ENCODE assay signal across 12 cellular contexts in the genomic region with DNA sequence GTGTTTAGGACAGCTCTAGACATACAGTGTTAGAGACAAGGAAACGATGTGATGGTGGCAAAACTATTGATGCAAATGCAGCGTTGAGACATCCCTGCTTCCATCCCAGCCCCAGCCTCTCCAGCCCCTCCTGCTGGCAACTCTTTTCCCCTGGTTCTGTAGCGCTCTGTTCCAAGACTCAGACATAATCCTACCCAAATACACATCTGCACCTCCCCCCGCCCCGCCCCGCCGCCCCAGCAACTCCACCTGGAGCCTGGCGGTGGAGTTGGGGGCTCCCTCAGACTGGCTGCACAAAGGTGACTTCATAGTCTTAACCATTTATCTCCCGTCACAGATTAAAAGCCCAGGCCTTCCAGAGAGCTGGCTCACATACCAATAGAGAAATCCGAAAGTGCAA. TPM values are rescaled to one million over a fixed set of nuclear protein-coding genes. Genes with fewer than 3 reads are reported as not detected.
DNase-seq lines count a peak whose midpoint lies in the region; ATAC-seq, FAIRE-seq and TF ChIP-seq lines count a peak whose summit lies in the region.
"Had no signal": no experiment of that assay in that cellular context is flagged by ENCODE, and none has a peak within 500 bp of the region (broad histone marks: within the 10 kb centered on the region; RNA-seq: fewer than 3 reads in every experiment).

No MANE protein-coding gene starts in this region.

- intact Hi-C loops in MCF 10A (cut with micrococcal nuclease): no loop called here
- intact Hi-C loops in breast epithelium (cut with DNase I; ENCODE audit: low total_unique reads): no loop called here
- intact Hi-C loops in GM12878 (cut with micrococcal nuclease; ENCODE audit: unreplicated experiment): no loop called here

- H3K27me3 Mint-ChIP-seq in MCF 10A (ENCODE audit: insufficient read depth, unreplicated experiment) (no peaks in the 10 kb centered on the region), type B pancreatic cell (no peaks in the 10 kb centered on the region)
- H3K27me3 Mint-ChIP-seq: B cell; stimulated activated memory B cell treated with anti-CD40 and anti-IgM and Interleukin-4, amounts not matched to agents 10 μg/mL and 1 μg/mL and 100 μg/mL, for 72 hours had no signal

- H3K4me3 ChIP-seq in breast epithelium (no peak overlapping the region), GM12878 (no peak overlapping the region)

- H3K4me1 Mint-ChIP-seq in MCF 10A (ENCODE audit: insufficient read depth, unreplicated experiment): no peaks in the 10 kb centered on the region
- no peaks in the 10 kb centered on the region for H3K4me1 Mint-ChIP-seq in type B pancreatic cell (ENCODE audit: unreplicated experiment)
- H3K4me1 Mint-ChIP-seq: B cell; stimulated activated memory B cell treated with anti-CD40 and anti-IgM and Interleukin-4, amounts not matched to agents 10 μg/mL and 1 μg/mL and 100 μg/mL, for 72 hours had no signal

- TF ChIP-seq EP300 in GM12878 (IDR thresholded peaks at IDR 0.05; ENCODE audit: borderline replicate concordance in 1 of 2, control insufficient read depth in 1 of 2, low read depth in 2 of 2, low read length in 2 of 2): no peak

- DNase-seq in MCF 10A (ENCODE audit: unreplicated experiment) (no peak), breast epithelium (ENCODE audit: low spot score in 2 of 2) (no peak), GM12878 (ENCODE audit: low read depth, low spot score) (no peak), iris pigment epithelial cell (ENCODE audit: low read depth) (peak; percentile 36), type B pancreatic cell (ENCODE audit: extremely low spot score, unreplicated experiment) (no peak), DMS153 (lab: John Stamatoyannopoulos, UW) (no peak), HK-2 (ENCODE audit: unreplicated experiment) (no peak)
- no peak for DNase-seq in activated naive CD4-positive, alpha-beta T cell treated with Interleukin-2 at 50 U/mL for 16 hours
- DNase-seq: activated naive CD4-positive, alpha-beta T cell treated with anti-CD3 and anti-CD28 coated beads for 36 hours; NCI-H1436 had no signal

- BruUV-seq in MCF 10A (replicated peaks; lab: Mats Ljungman, UMichigan) (no TSS peak), GM12878 (replicated peaks; lab: Mats Ljungman, UMichigan) (no TSS peak)

- H2AFZ ChIP-seq in GM12878 (ENCODE audit: control insufficient read depth, low read depth, low read length): no peak overlapping the region

- H3K4me3 Mint-ChIP-seq in MCF 10A (ENCODE audit: unreplicated experiment) (no peak overlapping the region), type B pancreatic cell (no peak overlapping the region)
- H3K4me3 Mint-ChIP-seq: activated naive CD4-positive, alpha-beta T cell treated with anti-CD3 and anti-CD28 coated beads for 36 hours; B cell; stimulated activated memory B cell treated with anti-CD40 and anti-IgM and Interleukin-4, amounts not matched to agents 10 μg/mL and 1 μg/mL and 100 μg/mL, for 72 hours had no signal

- SMC1A ChIA-PET in GM12878 (lab: Charles Lee; ENCODE audit: uncharacterized antibody, unreplicated experiment): interaction anchor here (1.0 kb wide), 1 partner anchor 17 kb away, joined by 3 read pairs; no protein-coding TSS in a partner anchor

- TF ChIP-seq POLR2A in breast epithelium (IDR thresholded peaks at IDR 0.05): no peak
- TF ChIP-seq POLR2A in GM12878 (IDR thresholded peaks at IDR 0.05; ENCODE audit: low read depth, low read length): no peak

- TF ChIP-seq CTCF in MCF 10A (IDR thresholded peaks at IDR 0.05; ENCODE audit: unreplicated experiment): peak; percentile 8
- TF ChIP-seq CTCF in breast epithelium (IDR thresholded peaks at IDR 0.05): no peak
- peak in 2 of 3 experiments; percentile 16 to 18; a peak in 2 of 6 replicates for TF ChIP-seq CTCF in GM12878 (IDR thresholded peaks at IDR 0.05 in 2 of 3, conservative IDR thresholded peaks at IDR 0.05 in 1 of 3; ENCODE audit: control insufficient read depth in 2 of 3, extremely low read depth in 1 of 3, insufficient read depth in 1 of 3, low read depth in 3 of 3, low read length in 3 of 3)
- TF ChIP-seq CTCF in type B pancreatic cell (conservative IDR thresholded peaks at IDR 0.05): peak; percentile 64

- H3K9me3 ChIP-seq in breast epithelium (no peaks in the 10 kb centered on the region), GM12878 (replicated peaks; ENCODE audit: control insufficient read depth, insufficient read depth, low read length) (no peaks in the 10 kb centered on the region; the same call in 2 of the 3 replicates)

- RAD21 ChIA-PET in GM12878 (lab: Charles Lee; ENCODE audit: unreplicated experiment): no interaction called here

- WGBS in GM12878 (ENCODE audit: insufficient coverage, insufficient replicate concordance, low lambda C conversion rate, missing lambda C conversion rate): 85% methylated on average over 10 of the region's 10 CpGs

- FAIRE-seq in GM12878 (lab: Jason Lieb, UNC): no peak

- H3K27ac Mint-ChIP-seq in MCF 10A (ENCODE audit: low read depth, unreplicated experiment): no peak overlapping the region
- no peak overlapping the region for H3K27ac Mint-ChIP-seq in type B pancreatic cell
- H3K27ac Mint-ChIP-seq: activated naive CD4-positive, alpha-beta T cell treated with anti-CD3 and anti-CD28 coated beads for 36 hours; B cell; stimulated activated memory B cell treated with anti-CD40 and anti-IgM and Interleukin-4, amounts not matched to agents 10 μg/mL and 1 μg/mL and 100 μg/mL, for 72 hours had no signal

- CTCF ChIA-PET in MCF 10A (lab: Yijun Ruan, JAX) (interaction anchor here (0.6 to 1.1 kb wide), 2 partner anchors 14 to 35 kb away, joined by 3 to 6 read pairs; no protein-coding TSS in a partner anchor), GM12878 (lab: Yijun Ruan, JAX) (interaction anchor here (0.9 kb wide), 1 partner anchor 22 kb away, joined by 4 read pairs; no protein-coding TSS in a partner anchor)

- no peaks in the 10 kb centered on the region for H4K20me1 ChIP-seq in GM12878 (ENCODE audit: control insufficient read depth, insufficient read depth)

- no peaks in the 10 kb centered on the region for H3K79me2 ChIP-seq in GM12878 (ENCODE audit: control insufficient read depth, insufficient read depth, low read length)

- peak; percentile 24; the same call in 1 of the 3 replicates for ATAC-seq in GM12878
- ATAC-seq: stimulated activated memory B cell treated with anti-CD40 and anti-IgM and Interleukin-4, amounts not matched to agents 10 μg/mL and 1 μg/mL and 100 μg/mL, for 72 hours had no signal

- no peak overlapping the region for H3K4me2 ChIP-seq in GM12878 (ENCODE audit: control insufficient read depth, insufficient read depth)

- H3K36me3 Mint-ChIP-seq in MCF 10A (ENCODE audit: insufficient read depth, unreplicated experiment) (no peaks in the 10 kb centered on the region), type B pancreatic cell (no peaks in the 10 kb centered on the region)

- no peaks in the 10 kb centered on the region for H3K36me3 ChIP-seq in breast epithelium
- H3K36me3 ChIP-seq in GM12878 (ENCODE audit: control insufficient read depth in 2 of 2, insufficient read depth in 2 of 2, low read length in 1 of 2): no peaks in the 10 kb centered on the region

- POLR2A ChIA-PET in MCF 10A (lab: Yijun Ruan, JAX) (no interaction called here), GM12878 (lab: Charles Lee) (no interaction called here)

- TF ChIP-seq RAD21 in GM12878 (IDR thresholded peaks at IDR 0.05; ENCODE audit: insufficient read depth, low read depth, low read length): no peak

- H3K9me3 Mint-ChIP-seq in MCF 10A (ENCODE audit: unreplicated experiment) (peaks cover 6% of the 10 kb centered on the region), type B pancreatic cell (peaks cover 5% of the 10 kb centered on the region)
- H3K9me3 Mint-ChIP-seq: activated naive CD4-positive, alpha-beta T cell treated with anti-CD3 and anti-CD28 coated beads for 36 hours had no signal

- no peak overlapping the region for H3K27ac ChIP-seq in breast epithelium
- no peak overlapping the region for H3K27ac ChIP-seq in GM12878 (ENCODE audit: control insufficient read depth, insufficient read depth)

- H3K27me3 ChIP-seq in breast epithelium: no peaks in the 10 kb centered on the region
- H3K27me3 ChIP-seq in GM12878 (replicated peaks in 1 of 2; ENCODE audit: control insufficient read depth in 2 of 2, insufficient read depth in 2 of 2, low read length in 1 of 2): no peaks in the 10 kb centered on the region

- H3K4me1 ChIP-seq in breast epithelium (no peaks in the 10 kb centered on the region), GM12878 (ENCODE audit: control insufficient read depth, insufficient read depth, low read length) (no peaks in the 10 kb centered on the region)

- in situ Hi-C loops in GM12878 (cut with MboI): no loop called here

- H3K9ac ChIP-seq in GM12878 (ENCODE audit: control insufficient read depth, insufficient read depth, low read length): no peak overlapping the region

TF ChIP-seq in GM12878, 131 proteins besides CTCF, POLR2A, EP300 and RAD21 (continues in another document):
- TF ChIP-seq SRF (IDR thresholded peaks at IDR 0.05; ENCODE audit: low read depth in 2 of 2, low read length in 2 of 2): no peak

RNA-seq across cellular contexts. Expression of a gene that starts 7.2 kb away (rescaled TPM):
- total RNA-seq in MCF 10A (2022) (16.2 and 16.5 TPM in 2 replicates), breast epithelium (10 to 100 TPM; 28.5 to 45.2 (median 33.1) TPM), GM12878 (2014; rRNA removed) (37.6 and 38.9 TPM in 2 replicates), GM12878 (2014; rRNA removed; fragmentation: Illumina TruSeq; extraction: Trizol) (35.9 and 37.5 TPM in 2 replicates), GM12878 (2021) (17.9 and 19.3 TPM in 2 replicates), type B pancreatic cell (ENCODE audit: low replicate concordance) (15.6 and 21.5 TPM in 2 replicates)
- 35.9 and 36.4 TPM in 2 replicates for total RNA-seq in GM12878 (2013; cell fraction: nucleolus; rRNA removed)
- polyA plus RNA-seq in GM12878 (2011; ENCODE audit: low read depth): 7.7 TPM
- polyA plus RNA-seq in GM12878 (2011; rRNA removed) (35.7 and 39.2 TPM in 2 replicates), GM12878 (2014; fragmentation: Illumina TruSeq; extraction: Trizol) (34.9 and 37.9 TPM in 2 replicates), GM12878 (2014; fragmentation: Nextera tagmentation; extraction: Ambion mirVana) (10 to 100 TPM; 39.9 to 70.3 TPM), GM12878 (2014; rRNA removed) (18.8 and 25.8 TPM in 2 replicates), GM12878 (2016; fragmentation: Nextera tagmentation; extraction: Ambion mirVana) (10 to 100 TPM; 37.9 to 45.1 TPM)
- 20.7 and 27.4 TPM in 2 replicates for polyA plus RNA-seq in GM12878 (2011; cell fraction: cytosol; rRNA removed)
- polyA plus RNA-seq in GM12878 (2011; cell fraction: nucleus; rRNA removed): 15.9 and 17.8 TPM in 2 replicates
- polyA plus RNA-seq in GM12878 (2012): 17.0 and 17.7 TPM in 2 replicates
- polyA minus RNA-seq in GM12878 (2011; rRNA and poly(A)+ RNA removed): 22.4 and 33.1 TPM in 2 replicates
- 13.5 and 13.9 TPM in 2 replicates for polyA minus RNA-seq in GM12878 (2011; cell fraction: cytosol; rRNA and poly(A)+ RNA removed)
- 19.3 TPM in 2 replicates for polyA minus RNA-seq in GM12878 (2011; cell fraction: nucleus; rRNA and poly(A)+ RNA removed)

Comparison
In these comparisons a context has a peak if more than half of its experiments do, and no peak if none do; other contexts are left out.
1. CTCF ChIP-seq: peak in MCF 10A (single experiment), GM12878 (2 of 3) and type B pancreatic cell (single experiment); none in breast epithelium (0 of 3).